In the genomic region with DNA sequence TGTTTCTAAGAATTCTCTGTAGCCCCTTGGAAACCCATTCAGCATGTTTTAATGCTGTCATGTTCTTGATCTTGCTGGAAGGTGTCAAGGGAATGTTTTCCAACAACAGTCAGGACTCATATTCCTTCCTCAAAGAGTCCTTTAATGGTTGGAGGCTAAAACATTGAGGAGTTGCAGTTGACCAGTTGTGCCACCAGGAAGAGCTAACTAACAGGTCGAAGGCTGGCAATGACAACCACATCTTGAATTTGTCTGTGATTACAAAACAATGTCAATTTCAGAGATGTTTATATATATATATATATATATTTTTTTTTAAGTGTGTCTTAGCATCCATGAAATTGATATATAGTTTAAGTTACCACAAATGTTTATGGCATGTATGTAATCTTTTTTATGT, we compare ENCODE assay signal across 13 cellular contexts.
DNase-seq lines count a peak whose midpoint lies in the region; ATAC-seq, FAIRE-seq and TF ChIP-seq lines count a peak whose summit lies in the region.
"Had no signal": no experiment of that assay in that cellular context is flagged by ENCODE, and none has a peak within 500 bp of the region (broad histone marks: within the 10 kb centered on the region; RNA-seq: fewer than 3 reads in every experiment).

No MANE protein-coding gene starts in this region.

- ATAC-seq in activated naive CD4-positive, alpha-beta T cell treated with anti-CD3 and anti-CD28 coated beads, Interleukin-2, amount 50 U/mL, for 72 hours: no peak
- no peak for ATAC-seq in activated T-helper 17 cell treated with anti-CD3 and anti-CD28 coated beads, Interleukin-2, amount 50 U/mL, for 72 hours (replicated peaks)
- ATAC-seq in body of pancreas: no peak
- ATAC-seq: activated naive CD8-positive, alpha-beta T cell treated with anti-CD3 and anti-CD28 coated beads, Interleukin-2, amount 50 U/mL, for 24 hours; naive thymus-derived CD8-positive, alpha-beta T cell had no signal

- H3K27ac Mint-ChIP-seq in HFFc6: no peak overlapping the region
- H3K27ac Mint-ChIP-seq in activated naive CD4-positive, alpha-beta T cell treated with anti-CD3 and anti-CD28 coated beads, Interleukin-2, amount 50 U/mL, for 72 hours: no peak overlapping the region
- H3K27ac Mint-ChIP-seq in activated T-helper 17 cell treated with anti-CD3 and anti-CD28 coated beads, Interleukin-2, amount 50 U/mL, for 72 hours: no peak overlapping the region
- H3K27ac Mint-ChIP-seq: activated naive CD8-positive, alpha-beta T cell treated with anti-CD3 and anti-CD28 coated beads, Interleukin-2, amount 50 U/mL, for 24 hours; naive thymus-derived CD8-positive, alpha-beta T cell had no signal

- peaks cover 10% of the 10 kb centered on the region for H3K27me3 Mint-ChIP-seq in HFFc6 (ENCODE audit: insufficient read depth)
- H3K27me3 Mint-ChIP-seq in activated T-helper 17 cell treated with anti-CD3 and anti-CD28 coated beads, Interleukin-2, amount 50 U/mL, for 72 hours: peaks cover 17% of the 10 kb centered on the region

- no peaks in the 10 kb centered on the region for H3K27me3 ChIP-seq in bronchial epithelial cell (ENCODE audit: control insufficient read depth, insufficient read depth, low read length)
- H3K27me3 ChIP-seq in liver (ENCODE audit: control insufficient read depth in 4 of 4, insufficient read depth in 4 of 4, low read length in 3 of 4): no peaks in the 10 kb centered on the region
- no peaks in the 10 kb centered on the region for H3K27me3 ChIP-seq in body of pancreas
- H3K27me3 ChIP-seq: vagina had no signal

- H3K9me3 ChIP-seq in liver (ENCODE audit: control insufficient read depth in 4 of 4, low read length in 3 of 4) (no peaks in the 10 kb centered on the region), body of pancreas (no peaks in the 10 kb centered on the region)
- H3K9me3 ChIP-seq: vagina had no signal

- 27% methylated on average over 1 of the region's 1 CpG for WGBS in liver
- WGBS in body of pancreas, 2 donors: 56 to 57% methylated on average over 1 of the region's 1 CpG

- TF ChIP-seq CTCF in AG10803 (conservative IDR thresholded peaks at IDR 0.05; ENCODE audit: low read length) (peak; percentile 21), HFFc6 (IDR thresholded peaks at IDR 0.05) (peak; percentile 54), bronchial epithelial cell (IDR thresholded peaks at IDR 0.05; ENCODE audit: insufficient read depth, low read length, severe bottlenecking) (peak; percentile 20), liver (IDR thresholded peaks at IDR 0.05; ENCODE audit: low read depth, low read length, missing input control) (peak; percentile 44), body of pancreas (IDR thresholded peaks at IDR 0.05) (peak in 3 of 7 experiments; percentile 18 to 32 (median 21))

- no peak overlapping the region for H3K27ac ChIP-seq in liver (ENCODE audit: low read depth in 1 of 2, low read length in 2 of 2)
- no peak overlapping the region for H3K27ac ChIP-seq in body of pancreas
- H3K27ac ChIP-seq: vagina had no signal

- H3K4me3 Mint-ChIP-seq in HFFc6: no peak overlapping the region
- H3K4me3 Mint-ChIP-seq in activated T-helper 17 cell treated with anti-CD3 and anti-CD28 coated beads, Interleukin-2, amount 50 U/mL, for 72 hours: no peak overlapping the region
- H3K4me3 Mint-ChIP-seq: activated naive CD8-positive, alpha-beta T cell treated with anti-CD3 and anti-CD28 coated beads, Interleukin-2, amount 50 U/mL, for 24 hours; naive thymus-derived CD8-positive, alpha-beta T cell had no signal

- H3K36me3 Mint-ChIP-seq in HFFc6 (ENCODE audit: low read depth): no peaks in the 10 kb centered on the region
- no peaks in the 10 kb centered on the region for H3K36me3 Mint-ChIP-seq in activated naive CD4-positive, alpha-beta T cell treated with anti-CD3 and anti-CD28 coated beads, Interleukin-2, amount 50 U/mL, for 72 hours
- no peaks in the 10 kb centered on the region for H3K36me3 Mint-ChIP-seq in activated T-helper 17 cell treated with anti-CD3 and anti-CD28 coated beads, Interleukin-2, amount 50 U/mL, for 72 hours (ENCODE audit: low read depth)
- H3K36me3 Mint-ChIP-seq: naive thymus-derived CD8-positive, alpha-beta T cell had no signal

- no peak for DNase-seq in AG10803 (ENCODE audit: low read depth)
- peak; percentile 11 for DNase-seq in HFFc6
- peak; percentile 12 for DNase-seq in bronchial epithelial cell (ENCODE audit: low read depth)
- no peak for DNase-seq in NCI-H146 (lab: John Stamatoyannopoulos, UW)
- no peak for DNase-seq in activated naive CD4-positive, alpha-beta T cell treated with anti-CD3 and anti-CD28 coated beads, Interleukin-2, amount 50 U/mL, for 72 hours (ENCODE audit: low spot score in 2 of 2)
- DNase-seq in body of pancreas: no peak
- DNase-seq: activated naive CD8-positive, alpha-beta T cell treated with anti-CD3 and anti-CD28 coated beads, Interleukin-2, amount 50 U/mL, for 24 hours; DMS153; effector memory CD4-positive, alpha-beta T cell; naive thymus-derived CD8-positive, alpha-beta T cell had no signal

- peak; percentile 56 to 68 for TF ChIP-seq RAD21 in liver (IDR thresholded peaks at IDR 0.05)

- H3K9me3 Mint-ChIP-seq in HFFc6: no peaks in the 10 kb centered on the region
- no peaks in the 10 kb centered on the region for H3K9me3 Mint-ChIP-seq in activated naive CD4-positive, alpha-beta T cell treated with anti-CD3 and anti-CD28 coated beads, Interleukin-2, amount 50 U/mL, for 72 hours
- no peaks in the 10 kb centered on the region for H3K9me3 Mint-ChIP-seq in activated T-helper 17 cell treated with anti-CD3 and anti-CD28 coated beads, Interleukin-2, amount 50 U/mL, for 72 hours
- H3K9me3 Mint-ChIP-seq: activated naive CD8-positive, alpha-beta T cell treated with anti-CD3 and anti-CD28 coated beads, Interleukin-2, amount 50 U/mL, for 24 hours; naive thymus-derived CD8-positive, alpha-beta T cell had no signal

- FAIRE-seq in bronchial epithelial cell (lab: Jason Lieb, UNC): no peak

- peaks cover 18% of the 10 kb centered on the region for H3K4me1 Mint-ChIP-seq in HFFc6 (ENCODE audit: low read depth)
- no peaks in the 10 kb centered on the region for H3K4me1 Mint-ChIP-seq in activated T-helper 17 cell treated with anti-CD3 and anti-CD28 coated beads, Interleukin-2, amount 50 U/mL, for 72 hours
- H3K4me1 Mint-ChIP-seq: activated naive CD8-positive, alpha-beta T cell treated with anti-CD3 and anti-CD28 coated beads, Interleukin-2, amount 50 U/mL, for 24 hours; naive thymus-derived CD8-positive, alpha-beta T cell had no signal

- H3K4me3 ChIP-seq in AG10803 (ENCODE audit: low read length) (no peak overlapping the region), bronchial epithelial cell (ENCODE audit: low read depth, low read length) (no peak overlapping the region), liver (ENCODE audit: low read depth in 1 of 3, low read length in 3 of 3) (no peak overlapping the region), body of pancreas (no peak overlapping the region)
- H3K4me3 ChIP-seq: vagina had no signal

- no peak for TF ChIP-seq POLR2A in body of pancreas (IDR thresholded peaks at IDR 0.05)

- intact Hi-C loops in body of pancreas (cut with DNase I): no loop called here

- H3K4me1 ChIP-seq in liver (ENCODE audit: control insufficient read depth in 4 of 4, insufficient read depth in 4 of 4, low read length in 3 of 4) (peaks cover 3 to 5% (median 4%) of the 10 kb centered on the region in 4 donors), body of pancreas (peaks cover 8% of the 10 kb centered on the region)
- H3K4me1 ChIP-seq: vagina had no signal

- no peak overlapping the region for H3K9ac ChIP-seq in liver (ENCODE audit: low read depth in 1 of 2, low read length in 2 of 2)

- H3K36me3 ChIP-seq in bronchial epithelial cell (ENCODE audit: control insufficient read depth, insufficient read depth, low read length) (no peaks in the 10 kb centered on the region), liver (ENCODE audit: control insufficient read depth in 4 of 4, insufficient read depth in 3 of 4, low read depth in 1 of 4, low read length in 3 of 4) (no peaks in the 10 kb centered on the region), body of pancreas (replicated peaks in 1 of 2; ENCODE audit: insufficient read depth in 1 of 2, low read depth in 2 of 2) (no peaks in the 10 kb centered on the region)
- H3K36me3 ChIP-seq: vagina had no signal

TF ChIP-seq in liver, 16 proteins besides CTCF, POLR2A, EP300 and RAD21 (continues in another document):
- no peak for TF ChIP-seq FOXA2 (IDR thresholded peaks at IDR 0.05)
- no peak for TF ChIP-seq EGR1 (IDR thresholded peaks at IDR 0.05; ENCODE audit: low read depth in 2 of 2)
- no peak for TF ChIP-seq FOXA1 (IDR thresholded peaks at IDR 0.05)
- TF ChIP-seq, protein P1, sequence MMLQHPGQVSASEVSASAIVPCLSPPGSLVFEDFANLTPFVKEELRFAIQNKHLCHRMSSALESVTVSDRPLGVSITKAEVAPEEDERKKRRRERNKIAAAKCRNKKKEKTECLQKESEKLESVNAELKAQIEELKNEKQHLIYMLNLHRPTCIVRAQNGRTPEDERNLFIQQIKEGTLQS (IDR thresholded peaks at IDR 0.05): no peak
- TF ChIP-seq HNF4A (conservative IDR thresholded peaks at IDR 0.05): no peak
- TF ChIP-seq, protein P2, sequence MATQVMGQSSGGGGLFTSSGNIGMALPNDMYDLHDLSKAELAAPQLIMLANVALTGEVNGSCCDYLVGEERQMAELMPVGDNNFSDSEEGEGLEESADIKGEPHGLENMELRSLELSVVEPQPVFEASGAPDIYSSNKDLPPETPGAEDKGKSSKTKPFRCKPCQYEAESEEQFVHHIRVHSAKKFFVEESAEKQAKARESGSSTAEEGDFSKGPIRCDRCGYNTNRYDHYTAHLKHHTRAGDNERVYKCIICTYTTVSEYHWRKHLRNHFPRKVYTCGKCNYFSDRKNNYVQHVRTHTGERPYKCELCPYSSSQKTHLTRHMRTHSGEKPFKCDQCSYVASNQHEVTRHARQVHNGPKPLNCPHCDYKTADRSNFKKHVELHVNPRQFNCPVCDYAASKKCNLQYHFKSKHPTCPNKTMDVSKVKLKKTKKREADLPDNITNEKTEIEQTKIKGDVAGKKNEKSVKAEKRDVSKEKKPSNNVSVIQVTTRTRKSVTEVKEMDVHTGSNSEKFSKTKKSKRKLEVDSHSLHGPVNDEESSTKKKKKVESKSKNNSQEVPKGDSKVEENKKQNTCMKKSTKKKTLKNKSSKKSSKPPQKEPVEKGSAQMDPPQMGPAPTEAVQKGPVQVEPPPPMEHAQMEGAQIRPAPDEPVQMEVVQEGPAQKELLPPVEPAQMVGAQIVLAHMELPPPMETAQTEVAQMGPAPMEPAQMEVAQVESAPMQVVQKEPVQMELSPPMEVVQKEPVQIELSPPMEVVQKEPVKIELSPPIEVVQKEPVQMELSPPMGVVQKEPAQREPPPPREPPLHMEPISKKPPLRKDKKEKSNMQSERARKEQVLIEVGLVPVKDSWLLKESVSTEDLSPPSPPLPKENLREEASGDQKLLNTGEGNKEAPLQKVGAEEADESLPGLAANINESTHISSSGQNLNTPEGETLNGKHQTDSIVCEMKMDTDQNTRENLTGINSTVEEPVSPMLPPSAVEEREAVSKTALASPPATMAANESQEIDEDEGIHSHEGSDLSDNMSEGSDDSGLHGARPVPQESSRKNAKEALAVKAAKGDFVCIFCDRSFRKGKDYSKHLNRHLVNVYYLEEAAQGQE (IDR thresholded peaks at IDR 0.05): no peak
- TF ChIP-seq GABPA (IDR thresholded peaks at IDR 0.05 in 1 of 2, conservative IDR thresholded peaks at IDR 0.05 in 1 of 2): no peak
- TF ChIP-seq RXRA (IDR thresholded peaks at IDR 0.05): no peak

Comparison
In these comparisons a context has a peak if more than half of its experiments do, and no peak if none do; other contexts are left out.
1. DNase-seq: peak in HFFc6 (single experiment) and bronchial epithelial cell (single experiment); none in AG10803 (single experiment), NCI-H146 (single experiment), activated naive CD4-positive, alpha-beta T cell treated with anti-CD3 and anti-CD28 coated beads, Interleukin-2, amount 50 U/mL, for 72 hours (0 of 2) and body of pancreas (0 of 4).